8 cellular contexts compared by ENCODE assay signal in genomic region chr7:28955723-28956607, GRCh38. TPM values are rescaled to one million over a fixed set of nuclear protein-coding genes. Genes with fewer than 3 reads are reported as not detected.
DNase-seq lines count a peak whose midpoint lies in the region; ATAC-seq and TF ChIP-seq lines count a peak whose summit lies in the region.

No MANE protein-coding gene starts in this region.

- in situ Hi-C loops in HAP-1 (cut with MboI; ENCODE audit: low sequenced_read_pairs), result no loop called here

- H3K27ac ChIP-seq in mesodermal cell (ENCODE audit: low read depth, low read length, severe bottlenecking), result no peak overlapping the region
- H3K27ac ChIP-seq in thyroid gland, result peak overlapping the region; percentile 58 to 81 (median 73)

- no peak for TF ChIP-seq POLR2A in thyroid gland (IDR thresholded peaks at IDR 0.05)

- ATAC-seq in HG03460 (IDR thresholded peaks at IDR 0.05; ENCODE audit: unreplicated experiment), result no peak
- no peak for ATAC-seq in GM18502 (IDR thresholded peaks at IDR 0.05; ENCODE audit: poor library complexity, unreplicated experiment)

- H3K9me3 ChIP-seq in BE2C (no peaks in the 10 kb centered on the region), HAP-1 (0 out of 2 replicates have a peak, but pooled peaks cover 2% of the 10 kb centered on the region), mesodermal cell (ENCODE audit: control insufficient read depth, low read length) (no peaks in the 10 kb centered on the region), thyroid gland (no peaks in the 10 kb centered on the region)

- H3K4me3 ChIP-seq in BE2C (ENCODE audit: low read depth, low read length) (peak overlapping the region; percentile 48), HAP-1 (peak overlapping the region; percentile 38), epithelial cell of proximal tubule (ENCODE audit: low read depth, low read length) (peak overlapping the region; percentile 54), mesodermal cell (ENCODE audit: extremely low read depth, insufficient read depth, low read length, poor library complexity, severe bottlenecking) (peak overlapping the region; percentile 45), thyroid gland (replicated peaks in 1 of 3) (peak overlapping the region; percentile 44 to 61 (median 46))

- 37 to 46% methylated on average over 82 to 104 of the region's 104 CpGs for WGBS in mesodermal cell (ENCODE audit: insufficient coverage in 2 of 2), 2 experiments
- 0 to 9% methylated on average over 1 to 22 of the region's 104 CpGs for WGBS in thyroid gland, 2 donors

- TF ChIP-seq CTCF in BE2C (IDR thresholded peaks at IDR 0.05; ENCODE audit: low read depth, low read length), result peak; percentile 73
- TF ChIP-seq CTCF in epithelial cell of proximal tubule (conservative IDR thresholded peaks at IDR 0.05; ENCODE audit: low read depth, low read length), result peak; percentile 70
- peak; percentile 48 to 90 (median 76) for TF ChIP-seq CTCF in thyroid gland (IDR thresholded peaks at IDR 0.05)

- intact Hi-C loops in thyroid gland (cut with DNase I), result loop anchor here (5.0 kb wide), 1 partner anchor 151 kb away; no protein-coding TSS in a partner anchor

- H3K36me3 ChIP-seq in BE2C (no peaks in the 10 kb centered on the region), HAP-1 (replicated peaks) (no peaks in the 10 kb centered on the region), mesodermal cell (ENCODE audit: control insufficient read depth, insufficient read depth, low read length) (no peaks in the 10 kb centered on the region), thyroid gland (no peaks in the 10 kb centered on the region)

- H3K4me1 ChIP-seq in BE2C (peaks cover 21% of the 10 kb centered on the region), HAP-1 (peaks cover 2% of the 10 kb centered on the region; the same call in 1 of the 2 replicates), mesodermal cell (ENCODE audit: control insufficient read depth, insufficient read depth, low read length, poor library complexity, severe bottlenecking) (no peaks in the 10 kb centered on the region), thyroid gland (peaks cover 19 to 40% of the 10 kb centered on the region in 2 donors)

- H3K27me3 ChIP-seq in BE2C, result peaks cover 53% of the 10 kb centered on the region
- H3K27me3 ChIP-seq in HAP-1 (ENCODE audit: low read depth), result 0 out of 2 replicates have a peak, but pooled peaks cover 1% of the 10 kb centered on the region
- H3K27me3 ChIP-seq in thyroid gland, result no peaks in the 10 kb centered on the region

- DNase-seq in BE2C (peak; percentile 78), HAP-1 (ENCODE audit: low spot score in 2 of 2) (peak; percentile 42 to 83), SK-N-DZ (ENCODE audit: low spot score) (peak; percentile 66), epithelial cell of proximal tubule (ENCODE audit: low read depth) (no peak), thyroid gland (peak; percentile 92 to 94)

RNA-seq across cellular contexts. Expression of gene TRIL, which starts 2.2 kb away (rescaled TPM):
- 0.40 TPM for polyA plus RNA-seq in BE2C (2012; ENCODE audit: insufficient read depth, insufficient read length, low read depth)
- polyA plus RNA-seq in SK-N-DZ (2014; cell fraction: cytosol; rRNA removed), result 16.8 and 19.0 TPM in 2 replicates
- polyA plus RNA-seq in SK-N-DZ (2014; cell fraction: nucleus; rRNA removed), result 7.2 and 7.3 TPM in 2 replicates
- total RNA-seq in epithelial cell of proximal tubule (0.06 and 0.80 TPM in 2 replicates), thyroid gland (10 to 100 TPM in 1 of 4 donors, 1 to 10 TPM in 3; 3.3 to 11.0 (median 9.7) TPM)
- 15.1 TPM for polyA plus RNA-seq in mesodermal cell (2013, experiment 1 of 2)
- polyA plus RNA-seq in mesodermal cell (2013, experiment 2 of 2), result 12.8 TPM
